Comparison of ENCODE assay signal across 12 cellular contexts in genomic region chr6:20630617-20631448, GRCh38.
DNase-seq lines count a peak whose midpoint lies in the region; ATAC-seq, FAIRE-seq and TF ChIP-seq lines count a peak whose summit lies in the region.
"Had no signal": no experiment of that assay in that cellular context is flagged by ENCODE, and none has a peak within 500 bp of the region (broad histone marks: within the 10 kb centered on the region; RNA-seq: fewer than 3 reads in every experiment).

No MANE protein-coding gene starts in this region.

- peak; percentile 86 for ATAC-seq in GM18868 (IDR thresholded peaks at IDR 0.05; ENCODE audit: unreplicated experiment)

- H3K27ac ChIP-seq in uterus (no peak overlapping the region), left ventricle myocardium inferior (replicated peaks) (no peak overlapping the region), transverse colon (no peak overlapping the region)
- H3K27ac ChIP-seq: cardiac muscle cell had no signal

- H3K27me3 ChIP-seq in bronchial epithelial cell (ENCODE audit: control insufficient read depth, insufficient read depth, low read length) = no peaks in the 10 kb centered on the region
- no peaks in the 10 kb centered on the region for H3K27me3 ChIP-seq in uterus
- H3K27me3 ChIP-seq in left ventricle myocardium inferior (ENCODE audit: low read depth) = no peaks in the 10 kb centered on the region
- H3K27me3 ChIP-seq in transverse colon = no peaks in the 10 kb centered on the region
- H3K27me3 ChIP-seq: cardiac muscle cell had no signal

- in situ Hi-C loops in transverse colon (cut with MboI; ENCODE audit: low pct_ligation_motif_present in 1 of 4, low pct_unique_long_range_greater_than_20kb in 1 of 4, low sequenced_read_pairs in 3 of 4) = no loop called here

- peak; percentile 86 for FAIRE-seq in bronchial epithelial cell (lab: Jason Lieb, UNC)

- peak; percentile 94 for DNase-seq in DMS79 treated with DMSO at 0.1 percent for 48 hours (lab: John Stamatoyannopoulos, UW)
- peak; percentile 49 for DNase-seq in NCI-H146 treated with DMSO at 0.1 percent for 48 hours (lab: John Stamatoyannopoulos, UW; ENCODE audit: unreplicated experiment)
- DNase-seq in bronchial epithelial cell (ENCODE audit: low read depth) = peak; percentile 77
- no peak for DNase-seq in uterus
- DNase-seq in left ventricle myocardium inferior = no peak
- DNase-seq in transverse colon = no peak
- DNase-seq: Kasumi-1, left ventricle myocardium superior, posterior cingulate gyrus, Right ventricle myocardium superior had no signal

- intact Hi-C loops in uterus (cut with DNase I; ENCODE audit: low total_unique reads) (no loop called here), left ventricle myocardium inferior (cut with micrococcal nuclease) (no loop called here), transverse colon (cut with DNase I; ENCODE audit: low total_unique reads) (no loop called here)

- WGBS in transverse colon (ENCODE audit: low coverage in 1 of 2), 2 donors = 44 to 73% methylated on average over 2 to 3 of the region's 3 CpGs

- H3K36me3 ChIP-seq in bronchial epithelial cell (ENCODE audit: control insufficient read depth, insufficient read depth, low read length) (no peaks in the 10 kb centered on the region), uterus (no peaks in the 10 kb centered on the region), left ventricle myocardium inferior (no peaks in the 10 kb centered on the region), transverse colon (no peaks in the 10 kb centered on the region)
- H3K36me3 ChIP-seq: cardiac muscle cell had no signal

- H3K4me1 ChIP-seq in uterus = peaks cover 0 to 4% of the 10 kb centered on the region in 2 donors
- peaks cover 15% of the 10 kb centered on the region for H3K4me1 ChIP-seq in left ventricle myocardium inferior
- no peaks in the 10 kb centered on the region for H3K4me1 ChIP-seq in transverse colon

- TF ChIP-seq POLR2A in uterus (IDR thresholded peaks at IDR 0.05) = no peak
- TF ChIP-seq POLR2A in transverse colon (IDR thresholded peaks at IDR 0.05) = no peak

- H3K4me3 ChIP-seq in bronchial epithelial cell (ENCODE audit: low read depth, low read length) (no peak overlapping the region), uterus (no peak overlapping the region), left ventricle myocardium inferior (no peak overlapping the region), transverse colon (no peak overlapping the region)
- H3K4me3 ChIP-seq: cardiac muscle cell had no signal

- TF ChIP-seq CTCF in bronchial epithelial cell (IDR thresholded peaks at IDR 0.05; ENCODE audit: insufficient read depth, low read length, severe bottlenecking) (no peak), uterus (IDR thresholded peaks at IDR 0.05) (no peak), left ventricle myocardium inferior (IDR thresholded peaks at IDR 0.05; ENCODE audit: borderline replicate concordance) (no peak), transverse colon (IDR thresholded peaks at IDR 0.05) (no peak)

- H3K9me3 ChIP-seq in uterus (no peaks in the 10 kb centered on the region), left ventricle myocardium inferior (replicated peaks) (no peaks in the 10 kb centered on the region), transverse colon (no peaks in the 10 kb centered on the region)

- TF ChIP-seq EP300 in transverse colon (IDR thresholded peaks at IDR 0.05; ENCODE audit: low read depth) = no peak

Comparison
In these comparisons a context has a peak if more than half of its experiments do, and no peak if none do; other contexts are left out.
1. DNase-seq: peak in DMS79 treated with DMSO at 0.1 percent for 48 hours (single experiment), NCI-H146 treated with DMSO at 0.1 percent for 48 hours (single experiment) and bronchial epithelial cell (single experiment); none in uterus (0 of 2), left ventricle myocardium inferior (single experiment) and transverse colon (single experiment).